ENCODE assay signal across 27 cellular contexts in the genomic region with DNA sequence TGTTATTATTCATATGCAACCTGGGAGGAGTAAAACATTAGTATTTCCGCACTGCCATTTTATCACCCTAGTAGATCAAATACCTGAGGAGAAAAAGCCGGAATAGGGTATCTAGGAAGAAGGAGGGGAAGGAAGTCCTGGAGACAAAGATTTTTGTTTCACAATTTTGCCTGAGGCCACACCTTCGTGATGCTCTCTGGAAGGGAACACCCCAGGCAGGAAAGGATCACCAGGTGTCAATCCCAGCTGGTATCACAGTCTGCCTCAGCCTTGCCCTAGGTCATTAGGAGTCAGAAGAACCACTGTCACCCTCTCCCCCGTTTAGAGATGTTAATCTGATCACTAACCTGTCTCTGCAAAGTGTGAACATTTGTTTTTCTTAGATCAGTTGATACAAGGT. TPM values are rescaled to one million over a fixed set of nuclear protein-coding genes. Genes with fewer than 3 reads are reported as not detected.
"Had no signal": no experiment of that assay in that cellular context is flagged by ENCODE, and none has a peak within 500 bp of the region (broad histone marks: within the 10 kb centered on the region; RNA-seq: fewer than 3 reads in every experiment).

No MANE protein-coding gene starts in this region.

- H3K4me1 ChIP-seq: colonic mucosa, gastroesophageal sphincter, left lung, neural progenitor cell, prostate gland, thyroid gland had no signal

- H3K79me2 ChIP-seq: hepatocyte had no signal

- H2AFZ ChIP-seq: hepatocyte, neural progenitor cell had no signal

- H3K9me3 ChIP-seq: colonic mucosa, gastroesophageal sphincter, heart left ventricle, left lung, prostate gland, right atrium auricular region, thyroid gland had no signal

- H3K4me3 ChIP-seq: colonic mucosa, gastroesophageal sphincter, heart left ventricle, hepatocyte, left lung, neural progenitor cell, prostate gland, right atrium auricular region, smooth muscle cell, thyroid gland had no signal

- H3K27ac ChIP-seq: colonic mucosa, epithelial cell of prostate, gastroesophageal sphincter, heart left ventricle, hepatocyte, left lung, neural progenitor cell, prostate gland, right atrium auricular region, thyroid gland had no signal

- ATAC-seq: esophagus mucosa; gastroesophageal sphincter; heart left ventricle; left cardiac atrium; left lung; naive thymus-derived CD4-positive, alpha-beta T cell; sciatic nerve; stimulated activated naive CD8-positive, alpha-beta T cell treated with anti-CD3 and anti-CD28 coated beads, Interleukin-15, amount 100 ng/mL, for 72 hours had no signal

- H3K36me3 ChIP-seq: colonic mucosa, gastroesophageal sphincter, heart left ventricle, left lung, neural progenitor cell, prostate gland, right atrium auricular region, thyroid gland had no signal

- H3K27me3 ChIP-seq: colonic mucosa, gastroesophageal sphincter, heart left ventricle, neural progenitor cell, right atrium auricular region, thyroid gland had no signal

- H3K4me2 ChIP-seq: hepatocyte, neural progenitor cell, smooth muscle cell had no signal

- DNase-seq: colonic mucosa; effector CD8-positive, alpha-beta T cell; endodermal cell; foreskin fibroblast; heart left ventricle; left cardiac atrium; mesenchymal stem cell; midbrain; naive thymus-derived CD4-positive, alpha-beta T cell; stimulated activated CD4-positive, alpha-beta T cell treated with anti-CD3 and anti-CD28 coated beads, Interleukin-12 subunit alpha, Interleukin-12 subunit beta, amount 100 ng/mL, for 4 hours; stimulated activated CD4-positive, alpha-beta T cell treated with anti-CD3 and anti-CD28 coated beads, Interleukin-1b, Interleukin-23, amount 100 ng/mL, for 48 hours; stimulated activated CD4-positive, alpha-beta T cell treated with anti-CD3 and anti-CD28 coated beads, Interleukin-4, amount 100 ng/mL, for 1 hour; stimulated activated CD8-positive, alpha-beta memory T cell treated with anti-CD3 and anti-CD28 coated beads, Interleukin-4, amount 100 ng/mL, for 48 hours; stimulated activated naive CD4-positive, alpha-beta T cell; stimulated activated naive CD8-positive, alpha-beta T cell treated with anti-CD3 and anti-CD28 coated beads, Interleukin-15, amount 100 ng/mL, for 72 hours; thyroid gland had no signal

RNA-seq across cellular contexts. Expression of gene IGSF9B, which starts 35.4 kb away (rescaled TPM):
- total RNA-seq: lung microvascular endothelial cell had no signal
